2 cellular contexts compared by ENCODE assay signal in genomic region chr11:130826572-130826971, GRCh38.
TF ChIP-seq lines count a peak whose summit lies in the region.

No MANE protein-coding gene starts in this region.

TF ChIP-seq in A549, 52 proteins besides CTCF, POLR2A, EP300 and RAD21:
- TF ChIP-seq NR3C1 (IDR thresholded peaks at IDR 0.05) = no peak
- TF ChIP-seq ZNF302 (CRISPR knock-in tag; IDR thresholded peaks at IDR 0.05) = no peak
- TF ChIP-seq HOXB13 (CRISPR knock-in tag; IDR thresholded peaks at IDR 0.05; ENCODE audit: low read depth) = no peak
- no peak for TF ChIP-seq RFX5 (IDR thresholded peaks at IDR 0.05)
- no peak for TF ChIP-seq HMGXB4 (CRISPR knock-in tag; IDR thresholded peaks at IDR 0.05; ENCODE audit: borderline replicate concordance)
- no peak for TF ChIP-seq HOXB5 (CRISPR knock-in tag; IDR thresholded peaks at IDR 0.05)
- TF ChIP-seq REST (IDR thresholded peaks at IDR 0.05) = no peak
- TF ChIP-seq E2F6 (IDR thresholded peaks at IDR 0.05; ENCODE audit: borderline replicate concordance, low read depth) = no peak

TF ChIP-seq in H1, 55 proteins besides CTCF, POLR2A, EP300 and RAD21:
- TF ChIP-seq BCL11A (IDR thresholded peaks at IDR 0.05; ENCODE audit: low read depth in 2 of 2, low read length in 2 of 2) (no peak), FOSL1 (IDR thresholded peaks at IDR 0.05; ENCODE audit: insufficient read depth, low read depth, low read length) (no peak), EZH2 (IDR thresholded peaks at IDR 0.05; ENCODE audit: low read depth, low read length, severe bottlenecking) (no peak), SUZ12 (IDR thresholded peaks at IDR 0.05; ENCODE audit: low read length) (no peak)
TF ChIP-seq in H1: peak in this region for 0.
